ENCODE assay signal across 8 cellular contexts in genomic region chr5:14142202-14142855, GRCh38. TPM values are rescaled to one million over a fixed set of nuclear protein-coding genes. Genes with fewer than 3 reads are reported as not detected.
DNase-seq lines count a peak whose midpoint lies in the region; ATAC-seq, FAIRE-seq and TF ChIP-seq lines count a peak whose summit lies in the region.

No MANE protein-coding gene starts in this region.

- H3K4me1 ChIP-seq in cardiac muscle cell (ENCODE audit: low read depth): peaks cover 20% of the 10 kb centered on the region
- H3K4me1 ChIP-seq in lower lobe of right lung: peaks cover 30% of the 10 kb centered on the region
- H3K4me1 ChIP-seq in uterus: peaks cover 8 to 10% of the 10 kb centered on the region in 2 donors

- TF ChIP-seq CTCF in cardiac muscle cell (IDR thresholded peaks at IDR 0.05; ENCODE audit: low read depth, low read length) (no peak), astrocyte of the spinal cord (IDR thresholded peaks at IDR 0.05; ENCODE audit: low read depth, low read length) (no peak), lower lobe of right lung (IDR thresholded peaks at IDR 0.05) (no peak), uterus (IDR thresholded peaks at IDR 0.05) (no peak)

- FAIRE-seq in GM12892 (lab: Jason Lieb, UNC): no peak

- H3K27ac ChIP-seq in cardiac muscle cell: peak overlapping the region; percentile 90
- H3K27ac ChIP-seq in lower lobe of right lung: peak overlapping the region; percentile 88
- H3K27ac ChIP-seq in uterus: peak overlapping the region; percentile 93 to 99

- TF ChIP-seq POLR2A in uterus (IDR thresholded peaks at IDR 0.05): no peak
- no peak for TF ChIP-seq POLR2A in GM12892 (IDR thresholded peaks at IDR 0.05; ENCODE audit: low read depth, low read length)

- in situ Hi-C loops in astrocyte of the spinal cord (cut with HindIII; ENCODE audit: low sequenced_read_pairs): no loop called here

- H3K4me3 ChIP-seq in cardiac muscle cell (peak overlapping the region; percentile 50), astrocyte of the spinal cord (ENCODE audit: low read depth, low read length) (peak overlapping the region; percentile 53), lower lobe of right lung (peak overlapping the region; percentile 81), uterus (peak overlapping the region; percentile 50 to 66)

- H3K36me3 ChIP-seq in cardiac muscle cell (no peaks in the 10 kb centered on the region), lower lobe of right lung (no peaks in the 10 kb centered on the region), uterus (no peaks in the 10 kb centered on the region)

- H3K27me3 ChIP-seq in cardiac muscle cell: no peaks in the 10 kb centered on the region
- no peaks in the 10 kb centered on the region for H3K27me3 ChIP-seq in lower lobe of right lung (ENCODE audit: low read depth)
- no peaks in the 10 kb centered on the region for H3K27me3 ChIP-seq in uterus

- peak; percentile 1 for ATAC-seq in HG03175 (IDR thresholded peaks at IDR 0.05; ENCODE audit: unreplicated experiment)
- ATAC-seq in lower lobe of right lung: no peak

- H3K9me3 ChIP-seq in cardiac muscle cell (ENCODE audit: low read depth) (no peaks in the 10 kb centered on the region), lower lobe of right lung (no peaks in the 10 kb centered on the region), uterus (no peaks in the 10 kb centered on the region)

- intact Hi-C loops in cardiac septum (cut with DNase I) (loop anchor here (5.0 kb wide), 2 partner anchors 35 to 45 kb away; no protein-coding TSS in a partner anchor), lower lobe of right lung (cut with DNase I) (no loop called here), uterus (cut with DNase I; ENCODE audit: low total_unique reads) (loop anchor here (5.0 kb wide), 1 partner anchor 125 kb away; no protein-coding TSS in a partner anchor)

- DNase-seq in cardiac muscle cell (ENCODE audit: low read depth in 1 of 2, low spot score in 1 of 2) (peak in 1 of 2 donors; percentile 60), cardiac septum (ENCODE audit: low spot score) (no peak), astrocyte of the spinal cord (ENCODE audit: low read depth, low spot score) (no peak), lower lobe of right lung (no peak), uterus (no peak), GM12892 (ENCODE audit: insufficient read length) (no peak), NCI-H1048 (lab: John Stamatoyannopoulos, UW) (no peak)

RNA-seq across cellular contexts. Expression of gene TRIO, which starts 0.8 kb away (rescaled TPM):
- total RNA-seq in cardiac muscle cell: 74.3 and 104 TPM in 2 replicates
- polyA plus RNA-seq in cardiac muscle cell: 15.5 and 22.0 TPM in 2 replicates
- 89.8 TPM for total RNA-seq in cardiac septum
- 148 TPM for total RNA-seq in lower lobe of right lung
- total RNA-seq in uterus: 100 to 1,000 TPM in 3 of 4 donors, 10 to 100 TPM in 1; 93.5 to 234 (median 207) TPM
- polyA plus RNA-seq in GM12892 (2012; ENCODE audit: missing spikeins): 77.8 TPM
